In genomic region chr20:3258429-3258828, GRCh38 we compare ENCODE assay signal across 22 cellular contexts. TPM values are rescaled to one million over a fixed set of nuclear protein-coding genes. Genes with fewer than 3 reads are reported as not detected.
DNase-seq lines count a peak whose midpoint lies in the region; ATAC-seq, FAIRE-seq and TF ChIP-seq lines count a peak whose summit lies in the region.
"Had no signal": no experiment of that assay in that cellular context is flagged by ENCODE, and none has a peak within 500 bp of the region (broad histone marks: within the 10 kb centered on the region; RNA-seq: fewer than 3 reads in every experiment).

No MANE protein-coding gene starts in this region.

- peaks cover 4% of the 10 kb centered on the region for H3K27me3 Mint-ChIP-seq in GM23338 (ENCODE audit: insufficient read depth, low read depth, poor library complexity)
- H3K27me3 Mint-ChIP-seq in H9 (ENCODE audit: low read depth): no peaks in the 10 kb centered on the region
- H3K27me3 Mint-ChIP-seq: CD4-positive, alpha-beta T cell had no signal

- intact Hi-C loops in GM12878 (cut with micrococcal nuclease; ENCODE audit: unreplicated experiment): no loop called here
- intact Hi-C loops in colonic mucosa (cut with DNase I): no loop called here

- BruUV-seq in GM12878 (replicated peaks; lab: Mats Ljungman, UMichigan): no TSS peak

- H3K9ac ChIP-seq in H9 (ENCODE audit: extremely low read depth, insufficient read length, low read length) (no peak overlapping the region), GM12878 (ENCODE audit: control insufficient read depth, insufficient read depth, low read length) (no peak overlapping the region), colonic mucosa (ENCODE audit: low read depth in 2 of 2, low read length in 2 of 2) (no peak overlapping the region)

- no peak overlapping the region for H3K23ac ChIP-seq in H9 (ENCODE audit: insufficient read length, low read depth, low read length)

- H3K79me2 ChIP-seq in GM23338 (replicated peaks; ENCODE audit: insufficient read depth) (no peaks in the 10 kb centered on the region), H9 (ENCODE audit: insufficient read depth, low read length) (no peaks in the 10 kb centered on the region), GM12878 (ENCODE audit: control insufficient read depth, insufficient read depth, low read length) (no peaks in the 10 kb centered on the region)

- peaks cover 4% of the 10 kb centered on the region; the same call in 2 of the 3 replicates for H3K36me3 Mint-ChIP-seq in GM23338 (ENCODE audit: low read depth)
- H3K36me3 Mint-ChIP-seq in H9 (ENCODE audit: insufficient read depth in 1 of 3, low read depth in 3 of 3): peaks cover 1 to 23% (median 13%) of the 10 kb centered on the region in 3 experiments; a peak in 4 of 7 replicates

- H3K4me2 ChIP-seq in GM23338: no peak overlapping the region
- no peak overlapping the region for H3K4me2 ChIP-seq in H9 (ENCODE audit: insufficient read depth, insufficient read length, low read length)
- no peak overlapping the region for H3K4me2 ChIP-seq in GM12878 (ENCODE audit: control insufficient read depth, insufficient read depth)

- no peaks in the 10 kb centered on the region for H3F3A ChIP-seq in GM23338 (replicated peaks; ENCODE audit: low read depth)

- H2AFZ ChIP-seq in GM23338 (no peak overlapping the region), H9 (ENCODE audit: low read length) (no peak overlapping the region), GM12878 (ENCODE audit: control insufficient read depth, low read depth, low read length) (no peak overlapping the region)

- H3K4me3 ChIP-seq in GM23338: no peak overlapping the region
- H3K4me3 ChIP-seq in GM12878: no peak overlapping the region
- no peak overlapping the region for H3K4me3 ChIP-seq in colonic mucosa

- H3K9me3 Mint-ChIP-seq in GM23338 (no peaks in the 10 kb centered on the region), H9 (no peaks in the 10 kb centered on the region)
- H3K9me3 Mint-ChIP-seq: CD4-positive, alpha-beta T cell had no signal

- no peak overlapping the region for H3K18ac ChIP-seq in H9 (ENCODE audit: insufficient read length, low read depth, low read length)

- H3K27me3 ChIP-seq in GM23338 (ENCODE audit: insufficient read depth) (no peaks in the 10 kb centered on the region), H9 (ENCODE audit: insufficient read depth, low read length) (no peaks in the 10 kb centered on the region), GM12878 (replicated peaks in 1 of 2; ENCODE audit: control insufficient read depth in 2 of 2, insufficient read depth in 2 of 2, low read length in 1 of 2) (no peaks in the 10 kb centered on the region), colonic mucosa (no peaks in the 10 kb centered on the region)

- in situ Hi-C loops in GM12878 (cut with MboI): no loop called here

- H2AK5ac ChIP-seq in H9 (ENCODE audit: insufficient read length, low read length): no peak overlapping the region

- no peak for TF ChIP-seq RAD21 in GM12878 (IDR thresholded peaks at IDR 0.05; ENCODE audit: insufficient read depth, low read depth, low read length)

- H3K4me1 ChIP-seq in GM23338 (ENCODE audit: insufficient read depth) (no peaks in the 10 kb centered on the region), H9 (ENCODE audit: insufficient read depth, low read length) (no peaks in the 10 kb centered on the region), GM12878 (ENCODE audit: control insufficient read depth, insufficient read depth, low read length) (no peaks in the 10 kb centered on the region), colonic mucosa (no peaks in the 10 kb centered on the region)

- peak; percentile 82 for ATAC-seq in GM23338
- ATAC-seq in GM12878: peak; percentile 32; the same call in 2 of the 3 replicates
- ATAC-seq in GM21367 (IDR thresholded peaks at IDR 0.05; ENCODE audit: unreplicated experiment): no peak

- FAIRE-seq in GM12878 (lab: Jason Lieb, UNC): no peak
- FAIRE-seq: A204.1, GM12891, GM18507, H1 had no signal

- H2BK5ac ChIP-seq in H9 (ENCODE audit: insufficient read length, low read length): no peak overlapping the region

- TF ChIP-seq POLR2A in GM12878 (IDR thresholded peaks at IDR 0.05; ENCODE audit: low read depth, low read length): no peak

- H3K36me3 ChIP-seq in GM23338 (ENCODE audit: insufficient read depth) (no peaks in the 10 kb centered on the region), GM12878 (ENCODE audit: control insufficient read depth in 2 of 2, insufficient read depth in 2 of 2, low read length in 1 of 2) (no peaks in the 10 kb centered on the region), colonic mucosa (no peaks in the 10 kb centered on the region)

- no peak overlapping the region for H3K27ac Mint-ChIP-seq in GM23338
- no peak overlapping the region for H3K27ac Mint-ChIP-seq in H9
- H3K27ac Mint-ChIP-seq: CD4-positive, alpha-beta T cell had no signal

- POLR2A ChIA-PET in GM12878 (lab: Charles Lee): no interaction called here

- no CpG with 5 or more reads among the region's 5 CpGs for WGBS in H9 (ENCODE audit: extremely low coverage, insufficient read length, low lambda C conversion rate)
- WGBS in GM12878 (ENCODE audit: insufficient coverage, insufficient replicate concordance, low lambda C conversion rate, missing lambda C conversion rate): 56% methylated on average over 5 of the region's 5 CpGs

- H2BK15ac ChIP-seq in H9 (ENCODE audit: low read depth, low read length): no peak overlapping the region

- no peak overlapping the region for H3T11ph ChIP-seq in H9 (ENCODE audit: low read length)

- CTCF ChIA-PET in GM12878 (lab: Yijun Ruan, JAX): no interaction called here

- no peaks in the 10 kb centered on the region for H3K23me2 ChIP-seq in H9 (ENCODE audit: insufficient read length, low read depth, low read length, poor library complexity, severe bottlenecking)

- H3K4ac ChIP-seq in H9 (ENCODE audit: low read depth, low read length): no peak overlapping the region

- H3K14ac ChIP-seq in H9 (ENCODE audit: insufficient read depth, low read length): no peak overlapping the region

- SMC1A ChIA-PET in GM12878 (lab: Charles Lee; ENCODE audit: uncharacterized antibody, unreplicated experiment): interaction anchor here (1.1 kb wide), 1 partner anchor 19 kb away, joined by 3 read pairs; no protein-coding TSS in a partner anchor

- no peak overlapping the region for H2BK12ac ChIP-seq in H9 (ENCODE audit: insufficient read length, low read depth, low read length)

- TF ChIP-seq CTCF in GM23338 (conservative IDR thresholded peaks at IDR 0.05; ENCODE audit: low read depth in 2 of 2) (no peak), H9 (conservative IDR thresholded peaks at IDR 0.05) (peak; percentile 17; the same call in 1 of the 3 replicates), GM12878 (IDR thresholded peaks at IDR 0.05 in 2 of 3, conservative IDR thresholded peaks at IDR 0.05 in 1 of 3; ENCODE audit: control insufficient read depth in 2 of 3, extremely low read depth in 1 of 3, insufficient read depth in 1 of 3, low read depth in 3 of 3, low read length in 3 of 3) (no peak), colonic mucosa (IDR thresholded peaks at IDR 0.05) (no peak)

- H3K56ac ChIP-seq in H9 (ENCODE audit: insufficient read length, low read depth, low read length): no peak overlapping the region

- H3K9me3 ChIP-seq in H9 (ENCODE audit: control insufficient read depth, low read depth, low read length): no peaks in the 10 kb centered on the region
- H3K9me3 ChIP-seq in GM12878 (replicated peaks; ENCODE audit: control insufficient read depth, insufficient read depth, low read length): no peaks in the 10 kb centered on the region
- no peaks in the 10 kb centered on the region for H3K9me3 ChIP-seq in colonic mucosa

- no peak overlapping the region for H2BK20ac ChIP-seq in H9 (ENCODE audit: low read depth, low read length, poor library complexity, severe bottlenecking)

- H3K4me3 Mint-ChIP-seq in GM23338: no peak overlapping the region
- H3K4me3 Mint-ChIP-seq in H9: no peak overlapping the region
- H3K4me3 Mint-ChIP-seq: CD4-positive, alpha-beta T cell had no signal

- H4K91ac ChIP-seq in H9 (ENCODE audit: insufficient read length, low read depth, low read length): no peak overlapping the region

- no peak for TF ChIP-seq EP300 in GM12878 (IDR thresholded peaks at IDR 0.05; ENCODE audit: borderline replicate concordance in 1 of 2, control insufficient read depth in 1 of 2, low read depth in 2 of 2, low read length in 2 of 2)

- no peaks in the 10 kb centered on the region for H3K4me1 Mint-ChIP-seq in GM23338
- no peaks in the 10 kb centered on the region for H3K4me1 Mint-ChIP-seq in H9

- no peak overlapping the region for H2BK120ac ChIP-seq in H9 (ENCODE audit: low read depth, low read length, poor library complexity, severe bottlenecking)

- DNase-seq in GM23338 (ENCODE audit: low spot score) (peak; percentile 40), H9 (no peak), GM12878 (ENCODE audit: low read depth, low spot score) (no peak), islet precursor cell (peak; percentile 53), NCI-H1436 (lab: John Stamatoyannopoulos, UW) (no peak), colonic mucosa (no peak)
- DNase-seq: ACHN; CD4-positive, alpha-beta T cell; DMS153; DMS79 treated with DMSO at 0.1 percent for 48 hours; GF-D8; HCEC 1CT; IMR-90; Kasumi-1; KG1 had no signal

- H4K5ac ChIP-seq in H9 (ENCODE audit: insufficient read length, low read depth, low read length): no peak overlapping the region

- no peak overlapping the region for H4K8ac ChIP-seq in H9 (replicated peaks; ENCODE audit: insufficient read length, low read depth, low read length)

- no peaks in the 10 kb centered on the region for H3K9me2 ChIP-seq in GM23338 (ENCODE audit: insufficient read depth)

- H3K27ac ChIP-seq in GM23338 (ENCODE audit: low read depth) (no peak overlapping the region), H9 (ENCODE audit: insufficient read length, low read depth, low read length) (no peak overlapping the region), GM12878 (ENCODE audit: control insufficient read depth, insufficient read depth) (no peak overlapping the region), colonic mucosa (no peak overlapping the region)
- H3K27ac ChIP-seq: C4-2B, HL-60 had no signal

- RAD21 ChIA-PET in GM12878 (lab: Charles Lee; ENCODE audit: unreplicated experiment): no interaction called here

- H4K20me1 ChIP-seq in GM23338 (replicated peaks; ENCODE audit: insufficient read depth): no peaks in the 10 kb centered on the region
- H4K20me1 ChIP-seq in H9 (ENCODE audit: control insufficient read depth, insufficient read depth, insufficient read length): no peaks in the 10 kb centered on the region
- no peaks in the 10 kb centered on the region for H4K20me1 ChIP-seq in GM12878 (ENCODE audit: control insufficient read depth, insufficient read depth)

- H3K79me1 ChIP-seq in H9 (ENCODE audit: insufficient read depth, low read depth, low read length, poor library complexity, severe bottlenecking): no peaks in the 10 kb centered on the region

RNA-seq across cellular contexts. Expression of gene SLC4A11, which starts 19.4 kb away (rescaled TPM):
- 12.1 and 17.1 TPM in 2 replicates for total RNA-seq in GM23338 (2014; rRNA removed; shearing (Covaris generic))
- 10.8 and 14.8 TPM in 2 replicates for polyA plus RNA-seq in GM23338 (2016; fragmentation: Nextera tagmentation; extraction: Ambion mirVana)
- 25.5 and 29.4 TPM in 2 replicates for total RNA-seq in H9 (2021)
- 0.98 and 1.8 TPM in 2 replicates for total RNA-seq in GM12878 (2013; cell fraction: nucleolus; rRNA removed)
- 0.76 and 1.6 TPM in 2 replicates for total RNA-seq in GM12878 (2014; rRNA removed)
- total RNA-seq in GM12878 (2014; rRNA removed; fragmentation: Illumina TruSeq; extraction: Trizol): 0.28 and 0.40 TPM in 2 replicates
- 1.9 and 2.3 TPM in 2 replicates for total RNA-seq in GM12878 (2021)
- 0.13 TPM for polyA plus RNA-seq in GM12878 (2011; ENCODE audit: low read depth)
- polyA plus RNA-seq in GM12878 (2011; rRNA removed): 0.07 TPM in 1 of 2 replicates, not detected in the other
- 0.08 and 0.09 TPM in 2 replicates for polyA plus RNA-seq in GM12878 (2011; cell fraction: cytosol; rRNA removed)
- polyA plus RNA-seq in GM12878 (2011; cell fraction: nucleus; rRNA removed): 0.78 and 0.94 TPM in 2 replicates
- polyA plus RNA-seq in GM12878 (2012): 0.46 TPM in 2 replicates
- 0.10 and 0.78 TPM in 2 replicates for polyA plus RNA-seq in GM12878 (2014; fragmentation: Illumina TruSeq; extraction: Trizol)
- under 1 TPM; 0.15 to 0.18 TPM for polyA plus RNA-seq in GM12878 (2014; fragmentation: Nextera tagmentation; extraction: Ambion mirVana)
- 1.5 and 2.0 TPM in 2 replicates for polyA plus RNA-seq in GM12878 (2014; rRNA removed)
- 1 to 10 TPM; 1.5 to 1.9 TPM for polyA plus RNA-seq in GM12878 (2016; fragmentation: Nextera tagmentation; extraction: Ambion mirVana)
- not detected in 2 replicates for polyA minus RNA-seq in GM12878 (2011; rRNA and poly(A)+ RNA removed)
- not detected in 2 replicates for polyA minus RNA-seq in GM12878 (2011; cell fraction: cytosol; rRNA and poly(A)+ RNA removed)
- 0.12 and 0.38 TPM in 2 replicates for polyA minus RNA-seq in GM12878 (2011; cell fraction: nucleus; rRNA and poly(A)+ RNA removed)
- 1 to 10 TPM; 1.2 to 2.6 TPM for total RNA-seq in colonic mucosa

RNA-seq across cellular contexts. Expression of gene ITPA, which starts 49.1 kb away (rescaled TPM):
- total RNA-seq in GM23338 (2014; rRNA removed; shearing (Covaris generic)): 45.3 and 57.5 TPM in 2 replicates
- polyA plus RNA-seq in GM23338 (2016; fragmentation: Nextera tagmentation; extraction: Ambion mirVana) (81.7 and 86.6 TPM in 2 replicates), GM12878 (2011; rRNA removed) (29.1 and 38.5 TPM in 2 replicates), GM12878 (2014; fragmentation: Illumina TruSeq; extraction: Trizol) (30.8 and 44.4 TPM in 2 replicates), GM12878 (2014; fragmentation: Nextera tagmentation; extraction: Ambion mirVana) (10 to 100 TPM in 1 of 2 experiments, 1 to 10 TPM in 1; 5.5 to 30.2 TPM), GM12878 (2014; rRNA removed) (91.2 and 103 TPM in 2 replicates), GM12878 (2016; fragmentation: Nextera tagmentation; extraction: Ambion mirVana) (100 to 1,000 TPM; 112 to 124 TPM)
- total RNA-seq in H9 (2021) (70.2 and 74.5 TPM in 2 replicates), GM12878 (2014; rRNA removed) (79.8 and 91.8 TPM in 2 replicates), GM12878 (2014; rRNA removed; fragmentation: Illumina TruSeq; extraction: Trizol) (46.5 and 48.4 TPM in 2 replicates), GM12878 (2021) (78.7 and 86.1 TPM in 2 replicates), colonic mucosa (10 to 100 TPM; 35.2 to 67.6 TPM)
- 19.1 and 22.1 TPM in 2 replicates for total RNA-seq in GM12878 (2013; cell fraction: nucleolus; rRNA removed)
- polyA plus RNA-seq in GM12878 (2011; ENCODE audit: low read depth): 25.0 TPM
- polyA plus RNA-seq in GM12878 (2011; cell fraction: cytosol; rRNA removed): 54.5 and 77.0 TPM in 2 replicates
- 44.6 and 49.7 TPM in 2 replicates for polyA plus RNA-seq in GM12878 (2011; cell fraction: nucleus; rRNA removed)
- polyA plus RNA-seq in GM12878 (2012): 43.1 and 47.7 TPM in 2 replicates
- polyA minus RNA-seq in GM12878 (2011; rRNA and poly(A)+ RNA removed): 8.0 and 22.7 TPM in 2 replicates
- polyA minus RNA-seq in GM12878 (2011; cell fraction: cytosol; rRNA and poly(A)+ RNA removed): 6.1 and 6.5 TPM in 2 replicates
- 3.1 and 7.1 TPM in 2 replicates for polyA minus RNA-seq in GM12878 (2011; cell fraction: nucleus; rRNA and poly(A)+ RNA removed)

RNA-seq across cellular contexts. Expression of gene DDRGK1, which starts 53.9 kb away (rescaled TPM):
- 34.8 and 44.0 TPM in 2 replicates for total RNA-seq in GM23338 (2014; rRNA removed; shearing (Covaris generic))
- polyA plus RNA-seq in GM23338 (2016; fragmentation: Nextera tagmentation; extraction: Ambion mirVana): 35.7 and 45.5 TPM in 2 replicates
- 56.2 and 58.1 TPM in 2 replicates for total RNA-seq in H9 (2021)
- total RNA-seq in GM12878 (2013; cell fraction: nucleolus; rRNA removed): 81.6 and 86.8 TPM in 2 replicates
- total RNA-seq in GM12878 (2014; rRNA removed): 38.7 and 41.1 TPM in 2 replicates
- 28.3 and 31.2 TPM in 2 replicates for total RNA-seq in GM12878 (2014; rRNA removed; fragmentation: Illumina TruSeq; extraction: Trizol)
- total RNA-seq in GM12878 (2021): 40.2 and 55.2 TPM in 2 replicates
- polyA plus RNA-seq in GM12878 (2011; ENCODE audit: low read depth): 25.0 TPM
- polyA plus RNA-seq in GM12878 (2011; rRNA removed): 27.8 and 40.7 TPM in 2 replicates
- polyA plus RNA-seq in GM12878 (2011; cell fraction: cytosol; rRNA removed): 40.9 and 41.6 TPM in 2 replicates
- 77.0 and 80.1 TPM in 2 replicates for polyA plus RNA-seq in GM12878 (2011; cell fraction: nucleus; rRNA removed)
- 34.0 and 39.2 TPM in 2 replicates for polyA plus RNA-seq in GM12878 (2012)
- 9.5 and 21.0 TPM in 2 replicates for polyA plus RNA-seq in GM12878 (2014; fragmentation: Illumina TruSeq; extraction: Trizol)
- 1 to 10 TPM; 4.0 to 8.9 TPM for polyA plus RNA-seq in GM12878 (2014; fragmentation: Nextera tagmentation; extraction: Ambion mirVana)
- polyA plus RNA-seq in GM12878 (2014; rRNA removed): 40.8 and 45.0 TPM in 2 replicates
- polyA plus RNA-seq in GM12878 (2016; fragmentation: Nextera tagmentation; extraction: Ambion mirVana): 10 to 100 TPM; 42.0 to 49.5 TPM
- polyA minus RNA-seq in GM12878 (2011; rRNA and poly(A)+ RNA removed): 14.2 and 17.7 TPM in 2 replicates
- 10.0 and 19.3 TPM in 2 replicates for polyA minus RNA-seq in GM12878 (2011; cell fraction: cytosol; rRNA and poly(A)+ RNA removed)
- polyA minus RNA-seq in GM12878 (2011; cell fraction: nucleus; rRNA and poly(A)+ RNA removed): 10.9 and 14.4 TPM in 2 replicates
- 10 to 100 TPM; 57.8 to 88.6 TPM for total RNA-seq in colonic mucosa

Comparison
In these comparisons a context has a peak if more than half of its experiments do, and no peak if none do; other contexts are left out.
1. DNase-seq: peak in GM23338 (single experiment) and islet precursor cell (single experiment); none in H9 (single experiment), GM12878 (single experiment), NCI-H1436 (single experiment) and colonic mucosa (single experiment).